26 cellular contexts compared by ENCODE assay signal in the genomic region with DNA sequence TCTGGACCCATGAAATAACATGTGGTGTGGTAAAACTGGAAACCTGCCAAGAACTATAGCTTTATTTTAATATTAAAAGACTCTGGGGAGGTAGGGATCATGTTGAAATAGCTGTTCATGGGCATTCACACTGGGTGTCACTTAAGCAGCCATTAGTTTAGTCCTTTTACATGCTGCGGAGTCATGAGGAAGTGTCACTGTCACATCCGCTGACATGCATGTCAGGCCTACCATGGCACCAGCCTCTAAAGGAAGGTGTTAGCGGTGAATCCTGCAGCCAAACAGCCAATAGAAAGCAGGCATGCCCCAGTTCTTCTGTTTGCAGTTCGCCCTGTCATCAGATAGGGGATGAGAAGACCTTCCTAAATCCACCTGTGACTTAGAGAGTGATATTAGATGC.
"Had no signal": no experiment of that assay in that cellular context is flagged by ENCODE, and none has a peak within 500 bp of the region (broad histone marks: within the 10 kb centered on the region; RNA-seq: fewer than 3 reads in every experiment).

No MANE protein-coding gene starts in this region.

- H3K36me3 ChIP-seq: left ventricle myocardium inferior, ovary, right atrium auricular region, stomach, thyroid gland, transverse colon, upper lobe of left lung, vagina had no signal

- H3K9me3 Mint-ChIP-seq: naive thymus-derived CD4-positive, alpha-beta T cell; natural killer cell treated with Interleukin-12 subunit alpha and Interleukin-12 subunit beta and Interleukin-15 and Interleukin-18, amount 100 ng/mL, for 72 hours; stimulated activated naive B cell treated with anti-CD40 and anti-IgM and Interleukin-4, amounts not matched to agents 10 μg/mL and 1 μg/mL and 100 μg/mL, for 72 hours had no signal

- ATAC-seq: mucosa of descending colon; naive thymus-derived CD4-positive, alpha-beta T cell; natural killer cell treated with Interleukin-12 subunit alpha and Interleukin-12 subunit beta and Interleukin-15 and Interleukin-18, amount 100 ng/mL, for 72 hours; sciatic nerve; stimulated activated naive B cell treated with anti-CD40 and anti-IgM and Interleukin-4, amounts not matched to agents 10 μg/mL and 1 μg/mL and 100 μg/mL, for 72 hours; stimulated activated naive CD8-positive, alpha-beta T cell treated with anti-CD3 and anti-CD28 coated beads, Interleukin-15, Interleukin-2, amounts not matched to agents 100 U/mL and 50 U/mL, for 24 hours had no signal

- H3K4me3 Mint-ChIP-seq: naive thymus-derived CD4-positive, alpha-beta T cell; natural killer cell treated with Interleukin-12 subunit alpha and Interleukin-12 subunit beta and Interleukin-15 and Interleukin-18, amount 100 ng/mL, for 72 hours; stimulated activated naive B cell treated with anti-CD40 and anti-IgM and Interleukin-4, amounts not matched to agents 10 μg/mL and 1 μg/mL and 100 μg/mL, for 72 hours had no signal

- H3K4me1 Mint-ChIP-seq: stimulated activated naive B cell treated with anti-CD40 and anti-IgM and Interleukin-4, amounts not matched to agents 10 μg/mL and 1 μg/mL and 100 μg/mL, for 72 hours had no signal

- H3K4me3 ChIP-seq: left ventricle myocardium inferior, lung, mucosa of descending colon, ovary, right atrium auricular region, skin epidermis, stomach, testis, thyroid gland, transverse colon, upper lobe of left lung, vagina had no signal

- H3K27ac ChIP-seq: left ventricle myocardium inferior, ovary, right atrium auricular region, skin epidermis, stomach, testis, thyroid gland, transverse colon, upper lobe of left lung, vagina had no signal

- H3K36me3 Mint-ChIP-seq: natural killer cell treated with Interleukin-12 subunit alpha and Interleukin-12 subunit beta and Interleukin-15 and Interleukin-18, amount 100 ng/mL, for 72 hours; stimulated activated naive B cell treated with anti-CD40 and anti-IgM and Interleukin-4, amounts not matched to agents 10 μg/mL and 1 μg/mL and 100 μg/mL, for 72 hours had no signal

- H3K4me1 ChIP-seq: left ventricle myocardium inferior, right atrium auricular region had no signal

- H3K9me3 ChIP-seq: left ventricle myocardium inferior, mucosa of descending colon, ovary, right atrium auricular region, stomach, testis, thyroid gland, transverse colon, upper lobe of left lung, vagina had no signal

- DNase-seq: hypothalamus; islet precursor cell; left ventricle myocardium inferior; mesendoderm; midbrain; mucosa of descending colon; naive thymus-derived CD4-positive, alpha-beta T cell; ovary; stimulated activated CD4-positive, alpha-beta T cell treated with anti-CD3 and anti-CD28 coated beads, Interleukin-12 subunit alpha, Interleukin-12 subunit beta, amount 100 ng/mL, for 4 hours; stimulated activated CD4-positive, alpha-beta T cell treated with anti-CD3 and anti-CD28 coated beads, Interleukin-15, amount 100 ng/mL, for 24 hours; stimulated activated CD4-positive, alpha-beta T cell treated with anti-CD3 and anti-CD28 coated beads, Interleukin-2, amount 100 ng/mL, for 24 hours; stimulated activated CD4-positive, alpha-beta T cell treated with anti-CD3 and anti-CD28 coated beads, Interleukin-4, amount 100 ng/mL, for 1 hour; stimulated activated naive B cell treated with anti-CD40 and anti-IgM and Interleukin-4, amounts not matched to agents 10 μg/mL and 1 μg/mL and 100 μg/mL, for 72 hours; stimulated activated naive CD8-positive, alpha-beta T cell treated with anti-CD3 and anti-CD28 coated beads, Interleukin-15, Interleukin-2, amounts not matched to agents 100 U/mL and 50 U/mL, for 24 hours; stomach; testis; thyroid gland; transverse colon; upper lobe of left lung had no signal

- H3K27me3 ChIP-seq: ovary, right atrium auricular region, stomach, testis, thyroid gland, transverse colon, upper lobe of left lung, vagina had no signal

- H3K27me3 Mint-ChIP-seq: progenitor cell of endocrine pancreas had no signal

- H3K27ac Mint-ChIP-seq: natural killer cell treated with Interleukin-12 subunit alpha and Interleukin-12 subunit beta and Interleukin-15 and Interleukin-18, amount 100 ng/mL, for 72 hours; progenitor cell of endocrine pancreas; stimulated activated naive B cell treated with anti-CD40 and anti-IgM and Interleukin-4, amounts not matched to agents 10 μg/mL and 1 μg/mL and 100 μg/mL, for 72 hours had no signal
